In genomic region chr9:74742792-74743389, GRCh38 we compare ENCODE assay signal across 8 cellular contexts.
DNase-seq lines count a peak whose midpoint lies in the region; ATAC-seq and TF ChIP-seq lines count a peak whose summit lies in the region.

No MANE protein-coding gene starts in this region.

- no peaks in the 10 kb centered on the region for H3K36me3 ChIP-seq in Karpas-422 (ENCODE audit: insufficient read depth, low read length)

- H3K9me3 ChIP-seq in Karpas-422 (ENCODE audit: low read length) = no peaks in the 10 kb centered on the region

- CTCF ChIA-PET in activated CD8-positive, alpha-beta memory T cell treated with anti-CD3 and anti-CD28 coated beads, Interleukin-2, amount 10 ng/mL, durations not matched to agents 7 days and 5 days (lab: Charles Lee) = interaction anchor here (1.0 to 1.1 kb wide), 2 partner anchors 9 to 11 kb away, joined by 3 read pairs; no protein-coding TSS in a partner anchor

- no peak overlapping the region for H2AFZ ChIP-seq in Karpas-422 (ENCODE audit: low read length)

- H3K9me2 ChIP-seq in Karpas-422 (replicated peaks; ENCODE audit: insufficient read depth, low read length) = no peaks in the 10 kb centered on the region

- H3K9ac ChIP-seq in Karpas-422 (ENCODE audit: low read length) = no peak overlapping the region

- no peak overlapping the region for H3K27ac ChIP-seq in Karpas-422 (ENCODE audit: low read length)

- intact Hi-C loops in Right ventricle myocardium superior (cut with DNase I) (no loop called here), Right ventricle myocardium inferior (cut with DNase I) (loop anchor here (10.0 kb wide), 1 partner anchor 1538 kb away; no protein-coding TSS in a partner anchor)

- no peak for DNase-seq in Right ventricle myocardium superior
- DNase-seq in Right ventricle myocardium inferior (ENCODE audit: missing footprints) = no peak
- peak; percentile 64 for DNase-seq in Karpas-422
- DNase-seq in left kidney (ENCODE audit: low read depth, low spot score) = peak; percentile 68
- DNase-seq in activated CD8-positive, alpha-beta memory T cell treated with anti-CD3 and anti-CD28 coated beads, Interleukin-2, amount 10 ng/mL, durations not matched to agents 7 days and 5 days = no peak

- TF ChIP-seq CTCF in brain (conservative IDR thresholded peaks at IDR 0.05) = peak; percentile 75 to 84

- no peaks in the 10 kb centered on the region for H3K79me2 ChIP-seq in Karpas-422 (ENCODE audit: low read length)

- no peaks in the 10 kb centered on the region for H3K4me1 ChIP-seq in Karpas-422 (ENCODE audit: low read length)

- H3K4me1 Mint-ChIP-seq in brain = peaks cover 10% of the 10 kb centered on the region
- H3K4me1 Mint-ChIP-seq in activated CD8-positive, alpha-beta memory T cell treated with anti-CD3 and anti-CD28 coated beads, Interleukin-2, amount 10 ng/mL, durations not matched to agents 7 days and 5 days = no peaks in the 10 kb centered on the region

- H3K9me3 Mint-ChIP-seq in brain = peaks cover 0 to 4% (median 0%) of the 10 kb centered on the region in 5 experiments
- no peaks in the 10 kb centered on the region for H3K9me3 Mint-ChIP-seq in activated CD8-positive, alpha-beta memory T cell treated with anti-CD3 and anti-CD28 coated beads, Interleukin-2, amount 10 ng/mL, durations not matched to agents 7 days and 5 days (ENCODE audit: low read depth)

- no peak overlapping the region for H3K4me3 ChIP-seq in Karpas-422 (ENCODE audit: low read length)

- ATAC-seq in Right ventricle myocardium superior (ENCODE audit: poor library complexity) (peak; percentile 43), Right ventricle myocardium inferior (no peak), HG03025 (IDR thresholded peaks at IDR 0.05; ENCODE audit: low FRiP score, unreplicated experiment) (no peak), HG03565 (IDR thresholded peaks at IDR 0.05; ENCODE audit: unreplicated experiment) (no peak)
- no peak for ATAC-seq in activated CD8-positive, alpha-beta memory T cell treated with anti-CD3 and anti-CD28 coated beads, Interleukin-2, amount 10 ng/mL, durations not matched to agents 7 days and 5 days

- peaks cover 13% of the 10 kb centered on the region for H3K27me3 Mint-ChIP-seq in brain
- H3K27me3 Mint-ChIP-seq in activated CD8-positive, alpha-beta memory T cell treated with anti-CD3 and anti-CD28 coated beads, Interleukin-2, amount 10 ng/mL, durations not matched to agents 7 days and 5 days = peaks cover 49% of the 10 kb centered on the region

- H3K4me2 ChIP-seq in Karpas-422 (ENCODE audit: low read depth, low read length, poor library complexity, severe bottlenecking) = no peak overlapping the region

- H3K27me3 ChIP-seq in Karpas-422 (ENCODE audit: low read length) = no peaks in the 10 kb centered on the region; the same call in 1 of the 2 replicates

- H3K4me3 Mint-ChIP-seq in brain = peak overlapping the region in 4 of 5 experiments; percentile 13 to 55 (median 31)
- H3K4me3 Mint-ChIP-seq in activated CD8-positive, alpha-beta memory T cell treated with anti-CD3 and anti-CD28 coated beads, Interleukin-2, amount 10 ng/mL, durations not matched to agents 7 days and 5 days = no peak overlapping the region

- H3K27ac Mint-ChIP-seq in brain = peak overlapping the region in 1 of 5 experiments; percentile 34
- H3K27ac Mint-ChIP-seq in activated CD8-positive, alpha-beta memory T cell treated with anti-CD3 and anti-CD28 coated beads, Interleukin-2, amount 10 ng/mL, durations not matched to agents 7 days and 5 days = no peak overlapping the region

- H3K36me3 Mint-ChIP-seq in brain = no peaks in the 10 kb centered on the region
- H3K36me3 Mint-ChIP-seq in activated CD8-positive, alpha-beta memory T cell treated with anti-CD3 and anti-CD28 coated beads, Interleukin-2, amount 10 ng/mL, durations not matched to agents 7 days and 5 days = no peaks in the 10 kb centered on the region

- H4K20me1 ChIP-seq in Karpas-422 (ENCODE audit: insufficient read depth, low read depth, low read length) = no peaks in the 10 kb centered on the region

Comparison
In these comparisons a context has a peak if more than half of its experiments do, and no peak if none do; other contexts are left out.
1. DNase-seq: peak in Karpas-422 (single experiment) and left kidney (single experiment); none in Right ventricle myocardium superior (single experiment), Right ventricle myocardium inferior (single experiment) and activated CD8-positive, alpha-beta memory T cell treated with anti-CD3 and anti-CD28 coated beads, Interleukin-2, amount 10 ng/mL, durations not matched to agents 7 days and 5 days (single experiment).